ENCODE assay signal across 8 cellular contexts in genomic region chr4:82890602-82890912, GRCh38. TPM values are rescaled to one million over a fixed set of nuclear protein-coding genes. Genes with fewer than 3 reads are reported as not detected.
A peak's percentile ranks its signal among the peaks of the same experiment; 100 is the strongest.
DNase-seq lines count a peak whose midpoint lies in the region; ATAC-seq lines count a peak whose summit lies in the region.

No MANE protein-coding gene starts in this region.

- H3K27ac Mint-ChIP-seq in activated naive CD8-positive, alpha-beta T cell treated with anti-CD3 and anti-CD28 coated beads, Interleukin-2, amount 10 ng/mL, durations not matched to agents 7 days and 5 days, result peak overlapping the region; percentile 97

- DNase-seq in activated naive CD8-positive, alpha-beta T cell treated with anti-CD3 and anti-CD28 coated beads, Interleukin-2, amount 10 ng/mL, durations not matched to agents 7 days and 5 days, result no peak
- no peak for DNase-seq in cerebellum (ENCODE audit: low spot score)
- DNase-seq in activated effector memory CD4-positive, alpha-beta T cell treated with anti-CD3 and anti-CD28 coated beads, Interleukin-2, amount 50 U/mL, for 16 hours, result no peak

- peak overlapping the region; percentile 66 to 93 (median 88) for H3K4me2 ChIP-seq in BLaER1 treated with 17β-estradiol and CSF1 and Interleukin-3, amounts not matched to agents 10 nM and 100 nM

- H3K9me3 ChIP-seq in BLaER1 treated with 17β-estradiol and CSF1 and Interleukin-3, amounts not matched to agents 10 nM and 100 nM (replicated peaks in 1 of 11), result no peaks in the 10 kb centered on the region

- peaks cover 8 to 71% (median 39%) of the 10 kb centered on the region in 11 experiments; a peak in 17 of 22 replicates for H4K20me1 ChIP-seq in BLaER1 treated with 17β-estradiol and CSF1 and Interleukin-3, amounts not matched to agents 10 nM and 100 nM

- H3K4me1 Mint-ChIP-seq in activated naive CD8-positive, alpha-beta T cell treated with anti-CD3 and anti-CD28 coated beads, Interleukin-2, amount 10 ng/mL, durations not matched to agents 7 days and 5 days, result peaks cover 29% of the 10 kb centered on the region

- H3K4me3 ChIP-seq in BLaER1 treated with 17β-estradiol and CSF1 and Interleukin-3, amounts not matched to agents 10 nM and 100 nM, result peak overlapping the region; percentile 68 to 92 (median 82)

- peak overlapping the region; percentile 82 to 98 (median 93) for H3K9ac ChIP-seq in BLaER1 treated with 17β-estradiol and CSF1 and Interleukin-3, amounts not matched to agents 10 nM and 100 nM

- peaks cover 18 to 53% (median 32%) of the 10 kb centered on the region in 10 experiments for H3K4me1 ChIP-seq in BLaER1 treated with 17β-estradiol and CSF1 and Interleukin-3, amounts not matched to agents 10 nM and 100 nM

- peaks cover 25 to 49% (median 34%) of the 10 kb centered on the region in 11 experiments for H3K36me3 ChIP-seq in BLaER1 treated with 17β-estradiol and CSF1 and Interleukin-3, amounts not matched to agents 10 nM and 100 nM

- peak; percentile 0 for ATAC-seq in HG03280 (IDR thresholded peaks at IDR 0.05; ENCODE audit: unreplicated experiment)
- no peak for ATAC-seq in activated naive CD8-positive, alpha-beta T cell treated with anti-CD3 and anti-CD28 coated beads, Interleukin-2, amount 10 ng/mL, durations not matched to agents 7 days and 5 days (ENCODE audit: low read depth)
- no peak for ATAC-seq in GM19328 (IDR thresholded peaks at IDR 0.05; ENCODE audit: unreplicated experiment)

- no peaks in the 10 kb centered on the region for H3K9me3 Mint-ChIP-seq in activated naive CD8-positive, alpha-beta T cell treated with anti-CD3 and anti-CD28 coated beads, Interleukin-2, amount 10 ng/mL, durations not matched to agents 7 days and 5 days

- H3K27ac ChIP-seq in BLaER1 treated with 17β-estradiol and CSF1 and Interleukin-3, amounts not matched to agents 10 nM and 100 nM, result peak overlapping the region; percentile 84 to 96 (median 93)
- peak overlapping the region; percentile 92 for H3K27ac ChIP-seq in layer of hippocampus (ENCODE audit: low read depth, low read length)
- H3K27ac ChIP-seq in temporal lobe (ENCODE audit: low read depth, low read length), result peak overlapping the region; percentile 78

- H3K27me3 Mint-ChIP-seq in activated naive CD8-positive, alpha-beta T cell treated with anti-CD3 and anti-CD28 coated beads, Interleukin-2, amount 10 ng/mL, durations not matched to agents 7 days and 5 days, result no peaks in the 10 kb centered on the region

- H3K4me3 Mint-ChIP-seq in activated naive CD8-positive, alpha-beta T cell treated with anti-CD3 and anti-CD28 coated beads, Interleukin-2, amount 10 ng/mL, durations not matched to agents 7 days and 5 days, result peak overlapping the region; percentile 95

- H3K36me3 Mint-ChIP-seq in activated naive CD8-positive, alpha-beta T cell treated with anti-CD3 and anti-CD28 coated beads, Interleukin-2, amount 10 ng/mL, durations not matched to agents 7 days and 5 days, result peaks cover 14% of the 10 kb centered on the region

- no peaks in the 10 kb centered on the region for H3K27me3 ChIP-seq in BLaER1 treated with 17β-estradiol and CSF1 and Interleukin-3, amounts not matched to agents 10 nM and 100 nM
- H3K27me3 ChIP-seq in layer of hippocampus (ENCODE audit: control insufficient read depth, insufficient read depth, low read length), result no peaks in the 10 kb centered on the region

- POLR2A ChIA-PET in activated naive CD8-positive, alpha-beta T cell treated with anti-CD3 and anti-CD28 coated beads, Interleukin-2, amount 10 ng/mL, durations not matched to agents 7 days and 5 days (lab: Charles Lee), result interaction anchor here (1.2 to 3.5 kb wide), 2 partner anchors 10 to 11 kb away, joined by 5 to 25 read pairs; partner anchors contain the start of gene THAP9

RNA-seq across cellular contexts. Expression of gene SEC31A, which starts 0.4 kb away (rescaled TPM):
- 100 to 1,000 TPM; 118 to 122 TPM for total RNA-seq in activated naive CD8-positive, alpha-beta T cell treated with anti-CD3 and anti-CD28 coated beads, Interleukin-2, amount 10 ng/mL, durations not matched to agents 7 days and 5 days
- total RNA-seq in temporal lobe, result 99.6 TPM
- 149 TPM for total RNA-seq in cerebellum

RNA-seq across cellular contexts. Expression of gene THAP9, which starts 10.0 kb away (rescaled TPM):
- total RNA-seq in activated naive CD8-positive, alpha-beta T cell treated with anti-CD3 and anti-CD28 coated beads, Interleukin-2, amount 10 ng/mL, durations not matched to agents 7 days and 5 days, result 1 to 10 TPM; 4.0 to 4.7 TPM
- total RNA-seq in temporal lobe, result 13.3 TPM
- total RNA-seq in cerebellum, result 18.8 TPM
